In genomic region chr16:53904533-53904932, GRCh38 we compare ENCODE assay signal across 17 cellular contexts.
"Had no signal": no experiment of that assay in that cellular context is flagged by ENCODE, and none has a peak within 500 bp of the region (broad histone marks: within the 10 kb centered on the region; RNA-seq: fewer than 3 reads in every experiment).

No MANE protein-coding gene starts in this region.

- H3K27me3 ChIP-seq: ascending aorta, colonic mucosa, esophagus squamous epithelium, ovary had no signal

- H3K27ac Mint-ChIP-seq: activated naive CD8-positive, alpha-beta T cell treated with anti-CD3 and anti-CD28 coated beads, Interleukin-2, amount 50 U/mL, for 24 hours; activated T-helper 17 cell treated with anti-CD3 and anti-CD28 coated beads, Interleukin-2, amount 50 U/mL, for 72 hours; mesothelial cell of epicardium; stimulated activated memory B cell treated with anti-CD40 and anti-IgM and Interleukin-4, amounts not matched to agents 10 μg/mL and 1 μg/mL and 100 μg/mL, for 72 hours; T-cell had no signal

- H3K36me3 ChIP-seq: ascending aorta, colonic mucosa, esophagus squamous epithelium, ovary had no signal

- H3K4me3 Mint-ChIP-seq: activated naive CD8-positive, alpha-beta T cell treated with anti-CD3 and anti-CD28 coated beads, Interleukin-2, amount 50 U/mL, for 24 hours; activated T-helper 17 cell treated with anti-CD3 and anti-CD28 coated beads, Interleukin-2, amount 50 U/mL, for 72 hours; mesothelial cell of epicardium; stimulated activated memory B cell treated with anti-CD40 and anti-IgM and Interleukin-4, amounts not matched to agents 10 μg/mL and 1 μg/mL and 100 μg/mL, for 72 hours; T-cell had no signal

- H3K4me3 ChIP-seq: ascending aorta, colonic mucosa, esophagus squamous epithelium, lung, ovary had no signal

- H3K27ac ChIP-seq: ascending aorta, colonic mucosa, esophagus squamous epithelium, ovary had no signal

- H3K9me3 ChIP-seq: ascending aorta, colonic mucosa, esophagus squamous epithelium, ovary had no signal

- ATAC-seq: activated CD4-positive, CD25-positive, alpha-beta regulatory T cell treated with anti-CD3 and anti-CD28 coated beads, Interleukin-2, amount 50 U/mL, for 24 hours; activated naive CD8-positive, alpha-beta T cell treated with anti-CD3 and anti-CD28 coated beads, Interleukin-2, amount 50 U/mL, for 24 hours; stimulated activated memory B cell treated with anti-CD40 and anti-IgM and Interleukin-4, amounts not matched to agents 10 μg/mL and 1 μg/mL and 100 μg/mL, for 72 hours; T-cell had no signal

- H3K4me1 Mint-ChIP-seq: activated T-helper 17 cell treated with anti-CD3 and anti-CD28 coated beads, Interleukin-2, amount 50 U/mL, for 72 hours; stimulated activated memory B cell treated with anti-CD40 and anti-IgM and Interleukin-4, amounts not matched to agents 10 μg/mL and 1 μg/mL and 100 μg/mL, for 72 hours had no signal

- H3K4me1 ChIP-seq: ascending aorta, colonic mucosa had no signal

- FAIRE-seq: urothelium cell line had no signal

- DNase-seq: activated naive CD4-positive, alpha-beta T cell treated with Interleukin-2 at 50 U/mL for 16 hours; activated naive CD8-positive, alpha-beta T cell treated with anti-CD3 and anti-CD28 coated beads, Interleukin-2, amount 50 U/mL, for 24 hours; activated T-cell treated with anti-CD3 and anti-CD28 coated beads for 4 hours; colonic mucosa; esophagus squamous epithelium; kidney glomerular epithelial cell; ovary; stimulated activated CD4-positive, alpha-beta T cell treated with anti-CD3 and anti-CD28 coated beads, Interleukin-12 subunit alpha, Interleukin-12 subunit beta, amount 100 ng/mL, for 4 hours; T-cell; T-helper 9 cell had no signal

- H3K27me3 Mint-ChIP-seq: activated naive CD8-positive, alpha-beta T cell treated with anti-CD3 and anti-CD28 coated beads, Interleukin-2, amount 50 U/mL, for 24 hours; activated T-helper 17 cell treated with anti-CD3 and anti-CD28 coated beads, Interleukin-2, amount 50 U/mL, for 72 hours; stimulated activated memory B cell treated with anti-CD40 and anti-IgM and Interleukin-4, amounts not matched to agents 10 μg/mL and 1 μg/mL and 100 μg/mL, for 72 hours; T-cell had no signal

- H3K9me3 Mint-ChIP-seq: activated naive CD8-positive, alpha-beta T cell treated with anti-CD3 and anti-CD28 coated beads, Interleukin-2, amount 50 U/mL, for 24 hours; activated T-helper 17 cell treated with anti-CD3 and anti-CD28 coated beads, Interleukin-2, amount 50 U/mL, for 72 hours; stimulated activated memory B cell treated with anti-CD40 and anti-IgM and Interleukin-4, amounts not matched to agents 10 μg/mL and 1 μg/mL and 100 μg/mL, for 72 hours; T-cell had no signal
